In the genomic region with DNA sequence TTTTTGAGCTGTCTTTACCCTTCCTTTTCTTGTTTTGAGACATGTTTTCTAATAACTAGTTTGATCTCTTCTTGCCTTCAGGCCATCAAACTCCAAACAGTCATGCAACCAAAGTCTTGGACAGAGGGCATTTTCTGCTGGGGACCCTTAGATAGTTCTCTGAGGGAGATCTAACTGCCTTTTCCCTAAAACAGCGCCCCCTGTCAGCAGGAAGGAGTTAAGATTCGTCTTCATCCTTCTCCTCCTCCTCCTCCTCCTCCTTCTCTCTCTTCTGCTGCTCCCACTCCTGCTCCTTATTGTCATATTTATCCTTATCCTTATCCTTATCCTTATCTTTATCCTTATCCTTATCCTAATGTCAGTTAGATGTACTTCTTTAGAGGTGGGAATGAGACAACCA, we compare ENCODE assay signal across 22 cellular contexts.
DNase-seq lines count a peak whose midpoint lies in the region; ATAC-seq and TF ChIP-seq lines count a peak whose summit lies in the region.
"Had no signal": no experiment of that assay in that cellular context is flagged by ENCODE, and none has a peak within 500 bp of the region (broad histone marks: within the 10 kb centered on the region; RNA-seq: fewer than 3 reads in every experiment).

No MANE protein-coding gene starts in this region.

- ATAC-seq in SK-N-SH treated with all-trans-retinoic acid at 6 μM for 48 hours (no peak), upper lobe of right lung (no peak)
- ATAC-seq: A549; activated CD8-positive, alpha-beta memory T cell treated with anti-CD3 and anti-CD28 coated beads, Interleukin-2, amount 10 ng/mL, durations not matched to agents 7 days and 5 days; gastroesophageal sphincter; naive thymus-derived CD8-positive, alpha-beta T cell had no signal

- H3K27ac Mint-ChIP-seq in endothelial cell (ENCODE audit: unreplicated experiment): no peak overlapping the region
- no peak overlapping the region for H3K27ac Mint-ChIP-seq in activated T-cell treated with anti-CD3 and anti-CD28 coated beads, Interleukin-2, amount 50 U/mL, for 24 hours
- H3K27ac Mint-ChIP-seq: activated CD8-positive, alpha-beta memory T cell treated with anti-CD3 and anti-CD28 coated beads, Interleukin-2, amount 10 ng/mL, durations not matched to agents 7 days and 5 days; CD4-positive, alpha-beta T cell; naive thymus-derived CD8-positive, alpha-beta T cell had no signal

- peaks cover 2% of the 10 kb centered on the region for H3K27me3 Mint-ChIP-seq in endothelial cell (ENCODE audit: unreplicated experiment)
- H3K27me3 Mint-ChIP-seq in activated T-cell treated with anti-CD3 and anti-CD28 coated beads, Interleukin-2, amount 50 U/mL, for 24 hours: no peaks in the 10 kb centered on the region
- H3K27me3 Mint-ChIP-seq: activated CD8-positive, alpha-beta memory T cell treated with anti-CD3 and anti-CD28 coated beads, Interleukin-2, amount 10 ng/mL, durations not matched to agents 7 days and 5 days; CD4-positive, alpha-beta T cell; naive thymus-derived CD8-positive, alpha-beta T cell had no signal

- no peak for DNase-seq in SK-N-SH
- DNase-seq in endothelial cell (ENCODE audit: low spot score): no peak
- no peak for DNase-seq in upper lobe of right lung
- no peak for DNase-seq in Kasumi-1 (lab: John Stamatoyannopoulos, UW)
- DNase-seq in activated T-cell treated with anti-CD3 and anti-CD28 coated beads, Interleukin-2, amount 50 U/mL, for 24 hours: no peak
- DNase-seq in right atrium auricular region (ENCODE audit: low spot score): no peak
- DNase-seq: activated CD8-positive, alpha-beta memory T cell treated with anti-CD3 and anti-CD28 coated beads, Interleukin-2, amount 10 ng/mL, durations not matched to agents 7 days and 5 days; activated effector memory CD4-positive, alpha-beta T cell treated with anti-CD3 and anti-CD28 coated beads, Interleukin-2, amount 50 U/mL, for 16 hours; amniotic stem cell; CD4-positive, alpha-beta T cell; EL; naive thymus-derived CD8-positive, alpha-beta T cell; NCI-H1105; stimulated activated CD4-positive, alpha-beta T cell treated with anti-CD3 and anti-CD28 coated beads, Interleukin-12 subunit alpha, Interleukin-12 subunit beta, amount 100 ng/mL, for 4 hours; stimulated activated naive CD4-positive, alpha-beta T cell treated with Interleukin-2 at 50 U/mL for 16 hours; upper lobe of left lung had no signal

- no peak for TF ChIP-seq EP300 in SK-N-SH (IDR thresholded peaks at IDR 0.05; ENCODE audit: borderline replicate concordance in 1 of 2, low read depth in 1 of 2, low read length in 1 of 2)

- H3K36me3 Mint-ChIP-seq in endothelial cell (ENCODE audit: low read depth, unreplicated experiment): no peaks in the 10 kb centered on the region
- H3K36me3 Mint-ChIP-seq in activated T-cell treated with anti-CD3 and anti-CD28 coated beads, Interleukin-2, amount 50 U/mL, for 24 hours (ENCODE audit: low read depth): no peaks in the 10 kb centered on the region
- H3K36me3 Mint-ChIP-seq: activated CD8-positive, alpha-beta memory T cell treated with anti-CD3 and anti-CD28 coated beads, Interleukin-2, amount 10 ng/mL, durations not matched to agents 7 days and 5 days; naive thymus-derived CD8-positive, alpha-beta T cell had no signal

- TF ChIP-seq RAD21 in SK-N-SH (IDR thresholded peaks at IDR 0.05; ENCODE audit: low read length): no peak

- intact Hi-C loops in upper lobe of right lung (cut with DNase I): no loop called here

- no peaks in the 10 kb centered on the region for H3F3A ChIP-seq in SK-N-SH (replicated peaks; ENCODE audit: insufficient read depth)
- no peaks in the 10 kb centered on the region for H3F3A ChIP-seq in OCI-LY1 (ENCODE audit: insufficient read depth, low read length)

- H3K4me2 ChIP-seq in SK-N-SH: no peak overlapping the region
- H3K4me2 ChIP-seq in OCI-LY1 (ENCODE audit: low read length): no peak overlapping the region
- H3K4me2 ChIP-seq: A549 had no signal

- H3K9ac ChIP-seq in SK-N-SH: no peak overlapping the region
- no peak overlapping the region for H3K9ac ChIP-seq in OCI-LY1 (ENCODE audit: low read length)

- 4% methylated on average over 2 of the region's 2 CpGs for WGBS in SK-N-SH (ENCODE audit: low lambda C conversion rate)

- no peaks in the 10 kb centered on the region for H3K9me2 ChIP-seq in SK-N-SH
- no peaks in the 10 kb centered on the region for H3K9me2 ChIP-seq in OCI-LY1 (ENCODE audit: low read depth, low read length)

- H3K9me3 ChIP-seq in SK-N-SH (no peaks in the 10 kb centered on the region), OCI-LY1 (ENCODE audit: low read length) (no peaks in the 10 kb centered on the region), upper lobe of right lung (no peaks in the 10 kb centered on the region), right atrium auricular region (no peaks in the 10 kb centered on the region)
- H3K9me3 ChIP-seq: A549, gastroesophageal sphincter, prostate gland, upper lobe of left lung had no signal

- H3K79me2 ChIP-seq in SK-N-SH (ENCODE audit: insufficient read depth) (no peaks in the 10 kb centered on the region), OCI-LY1 (ENCODE audit: insufficient read depth, low read length) (no peaks in the 10 kb centered on the region)

- no peak overlapping the region for H3K4me3 Mint-ChIP-seq in endothelial cell (ENCODE audit: unreplicated experiment)
- H3K4me3 Mint-ChIP-seq in activated T-cell treated with anti-CD3 and anti-CD28 coated beads, Interleukin-2, amount 50 U/mL, for 24 hours: no peak overlapping the region
- H3K4me3 Mint-ChIP-seq: activated CD8-positive, alpha-beta memory T cell treated with anti-CD3 and anti-CD28 coated beads, Interleukin-2, amount 10 ng/mL, durations not matched to agents 7 days and 5 days; CD4-positive, alpha-beta T cell; naive thymus-derived CD8-positive, alpha-beta T cell had no signal

- POLR2A ChIA-PET in SK-N-SH (lab: Yijun Ruan, JAX): no interaction called here

- H3K9me3 Mint-ChIP-seq in endothelial cell (ENCODE audit: unreplicated experiment): no peaks in the 10 kb centered on the region
- peaks cover 2% of the 10 kb centered on the region for H3K9me3 Mint-ChIP-seq in activated T-cell treated with anti-CD3 and anti-CD28 coated beads, Interleukin-2, amount 50 U/mL, for 24 hours

- H3K4me3 ChIP-seq in SK-N-SH (ENCODE audit: low read depth in 2 of 2, low read length in 1 of 2) (no peak overlapping the region), OCI-LY1 (ENCODE audit: low read depth, low read length, poor library complexity, severe bottlenecking) (no peak overlapping the region), upper lobe of right lung (no peak overlapping the region), right atrium auricular region (no peak overlapping the region)
- H3K4me3 ChIP-seq: A549, gastroesophageal sphincter, lung, prostate gland, upper lobe of left lung had no signal

- H3K4me1 Mint-ChIP-seq in endothelial cell (ENCODE audit: unreplicated experiment): no peaks in the 10 kb centered on the region
- no peaks in the 10 kb centered on the region for H3K4me1 Mint-ChIP-seq in activated T-cell treated with anti-CD3 and anti-CD28 coated beads, Interleukin-2, amount 50 U/mL, for 24 hours (ENCODE audit: low read depth)
- H3K4me1 Mint-ChIP-seq: activated CD8-positive, alpha-beta memory T cell treated with anti-CD3 and anti-CD28 coated beads, Interleukin-2, amount 10 ng/mL, durations not matched to agents 7 days and 5 days; naive thymus-derived CD8-positive, alpha-beta T cell had no signal

- no peaks in the 10 kb centered on the region for H3K27me3 ChIP-seq in SK-N-SH (ENCODE audit: insufficient read depth)
- H3K27me3 ChIP-seq in OCI-LY1 (ENCODE audit: insufficient read depth, low read length): no peaks in the 10 kb centered on the region
- no peaks in the 10 kb centered on the region for H3K27me3 ChIP-seq in upper lobe of right lung
- H3K27me3 ChIP-seq in right atrium auricular region: no peaks in the 10 kb centered on the region
- H3K27me3 ChIP-seq: gastroesophageal sphincter, upper lobe of left lung had no signal

- H2AFZ ChIP-seq in SK-N-SH (ENCODE audit: low read depth): no peak overlapping the region
- H2AFZ ChIP-seq in OCI-LY1 (ENCODE audit: low read length): no peak overlapping the region

- CTCF ChIA-PET in SK-N-SH (lab: Yijun Ruan, JAX): no interaction called here

- H4K20me1 ChIP-seq in SK-N-SH (ENCODE audit: insufficient read depth): no peaks in the 10 kb centered on the region
- H4K20me1 ChIP-seq in OCI-LY1 (ENCODE audit: insufficient read depth, low read length): no peaks in the 10 kb centered on the region

- H3K36me3 ChIP-seq in SK-N-SH (replicated peaks in 1 of 2; ENCODE audit: control insufficient read depth in 1 of 2, insufficient read depth in 2 of 2, low read length in 1 of 2): no peaks in the 10 kb centered on the region
- no peaks in the 10 kb centered on the region for H3K36me3 ChIP-seq in OCI-LY1 (ENCODE audit: insufficient read depth, low read length)
- H3K36me3 ChIP-seq in upper lobe of right lung: no peaks in the 10 kb centered on the region
- no peaks in the 10 kb centered on the region for H3K36me3 ChIP-seq in right atrium auricular region
- H3K36me3 ChIP-seq: gastroesophageal sphincter, prostate gland, upper lobe of left lung had no signal

- no peaks in the 10 kb centered on the region; a peak in 1 of 4 replicates for H3K4me1 ChIP-seq in SK-N-SH (ENCODE audit: control insufficient read depth in 1 of 2, insufficient read depth in 2 of 2, low read depth in 1 of 2, low read length in 1 of 2)
- H3K4me1 ChIP-seq in OCI-LY1 (ENCODE audit: insufficient read depth, low read length, severe bottlenecking): no peaks in the 10 kb centered on the region
- no peaks in the 10 kb centered on the region for H3K4me1 ChIP-seq in upper lobe of right lung
- no peaks in the 10 kb centered on the region for H3K4me1 ChIP-seq in right atrium auricular region
- H3K4me1 ChIP-seq: A549, gastroesophageal sphincter, prostate gland, upper lobe of left lung had no signal

- H3K27ac ChIP-seq in SK-N-SH (ENCODE audit: low read depth in 2 of 2, low read length in 1 of 2) (no peak overlapping the region), OCI-LY1 (ENCODE audit: low read depth, low read length, poor library complexity, severe bottlenecking) (no peak overlapping the region), upper lobe of right lung (no peak overlapping the region), right atrium auricular region (no peak overlapping the region)
- H3K27ac ChIP-seq: A549, gastroesophageal sphincter, prostate gland, upper lobe of left lung had no signal

- TF ChIP-seq CTCF in SK-N-SH (IDR thresholded peaks at IDR 0.05) (peak; percentile 48), OCI-LY1 (IDR thresholded peaks at IDR 0.05; ENCODE audit: low read length) (peak; percentile 58), endothelial cell (IDR thresholded peaks at IDR 0.05; ENCODE audit: unreplicated experiment) (peak; percentile 19), upper lobe of right lung (IDR thresholded peaks at IDR 0.05) (peak; percentile 8), right atrium auricular region (IDR thresholded peaks at IDR 0.05) (no peak)

TF ChIP-seq in SK-N-SH, 30 proteins besides CTCF, POLR2A, EP300 and RAD21 (continues in another document):
- TF ChIP-seq NFIC (IDR thresholded peaks at IDR 0.05; ENCODE audit: borderline replicate concordance): no peak
- no peak for TF ChIP-seq TAF1 (IDR thresholded peaks at IDR 0.05; ENCODE audit: borderline replicate concordance, low read depth, low read length)

TF ChIP-seq in SK-N-SH treated with all-trans-retinoic acid at 6 μM for 48 hours, 23 proteins besides CTCF, POLR2A, EP300 and RAD21 (continues in another document):
- TF ChIP-seq RARB (CRISPR knock-in tag; IDR thresholded peaks at IDR 0.05) (no peak), ZC3H10 (CRISPR knock-in tag; IDR thresholded peaks at IDR 0.05) (no peak), GLIS3 (CRISPR knock-in tag; IDR thresholded peaks at IDR 0.05) (no peak)

Comparison
In these comparisons a context has a peak if more than half of its experiments do, and no peak if none do; other contexts are left out.
1. CTCF ChIP-seq: peak in SK-N-SH (single experiment), OCI-LY1 (single experiment), endothelial cell (single experiment) and upper lobe of right lung (single experiment); none in right atrium auricular region (0 of 2).